Comparison of ENCODE assay signal across 17 cellular contexts in genomic region chr14:99853206-99853605, GRCh38. TPM values are rescaled to one million over a fixed set of nuclear protein-coding genes. Genes with fewer than 3 reads are reported as not detected.
A peak's percentile ranks its signal among the peaks of the same experiment; 100 is the strongest.
DNase-seq lines count a peak whose midpoint lies in the region; ATAC-seq, FAIRE-seq and TF ChIP-seq lines count a peak whose summit lies in the region.
"Had no signal": no experiment of that assay in that cellular context is flagged by ENCODE, and none has a peak within 500 bp of the region (broad histone marks: within the 10 kb centered on the region; RNA-seq: fewer than 3 reads in every experiment).

No MANE protein-coding gene starts in this region.

- H3K4me1 ChIP-seq in KMS-11 (ENCODE audit: low read depth, poor library complexity, severe bottlenecking) (peaks cover 16% of the 10 kb centered on the region), skeletal muscle satellite cell (ENCODE audit: control insufficient read depth, insufficient read depth, low read length) (peaks cover 11% of the 10 kb centered on the region)
- H3K4me1 ChIP-seq: foreskin keratinocyte had no signal

- H3K36me3 ChIP-seq in KMS-11 (ENCODE audit: insufficient read depth): no peaks in the 10 kb centered on the region
- H3K36me3 ChIP-seq in skeletal muscle satellite cell (ENCODE audit: insufficient read depth, low read length): peaks cover 13% of the 10 kb centered on the region
- H3K36me3 ChIP-seq: cardiac muscle cell, ovary had no signal

- ATAC-seq in esophagus mucosa: peak; percentile 49
- ATAC-seq in HG02981 (IDR thresholded peaks at IDR 0.05; ENCODE audit: unreplicated experiment): no peak
- ATAC-seq in GM19467 (IDR thresholded peaks at IDR 0.05; ENCODE audit: unreplicated experiment): no peak
- ATAC-seq: activated CD8-positive, alpha-beta memory T cell treated with anti-CD3 and anti-CD28 coated beads, Interleukin-2, amount 10 ng/mL, durations not matched to agents 7 days and 5 days; foreskin keratinocyte had no signal

- no peaks in the 10 kb centered on the region for H4K20me1 ChIP-seq in KMS-11 (ENCODE audit: insufficient read depth)

- H3K9me3 ChIP-seq in skeletal muscle satellite cell (replicated peaks; ENCODE audit: low read length): no peaks in the 10 kb centered on the region
- H3K9me3 ChIP-seq: ovary had no signal

- H3K79me2 ChIP-seq in KMS-11 (ENCODE audit: insufficient read depth, low read depth): no peaks in the 10 kb centered on the region

- no peaks in the 10 kb centered on the region for H3K27me3 ChIP-seq in KMS-11 (ENCODE audit: insufficient read depth, low read depth)
- no peaks in the 10 kb centered on the region for H3K27me3 ChIP-seq in skeletal muscle satellite cell (ENCODE audit: control insufficient read depth, insufficient read depth, low read length)
- H3K27me3 ChIP-seq: cardiac muscle cell, foreskin keratinocyte, ovary had no signal

- no peak overlapping the region for H2AFZ ChIP-seq in KMS-11 (ENCODE audit: low read depth)

- H3K9ac ChIP-seq in KMS-11: no peak overlapping the region
- no peak overlapping the region for H3K9ac ChIP-seq in skeletal muscle satellite cell (ENCODE audit: low read depth, low read length)

- H3K27ac ChIP-seq in KMS-11: no peak overlapping the region
- H3K27ac ChIP-seq: cardiac muscle cell, foreskin keratinocyte, ovary had no signal

- FAIRE-seq in D721Med (lab: Jason Lieb, UNC): no peak

- H3K4me2 ChIP-seq in KMS-11 (peak overlapping the region; percentile 22; the same call in 1 of the 2 replicates), skeletal muscle satellite cell (ENCODE audit: low read length) (peak overlapping the region; percentile 12)

- peak; percentile 66 for DNase-seq in activated effector memory CD4-positive, alpha-beta T cell treated with anti-CD3 and anti-CD28 coated beads, Interleukin-2, amount 50 U/mL, for 16 hours
- DNase-seq in activated effector memory CD4-positive, alpha-beta T cell treated with Interleukin-2 at 50 U/mL for 16 hours: no peak
- DNase-seq in D721Med (ENCODE audit: insufficient read length, low spot score): no peak
- DNase-seq: activated CD8-positive, alpha-beta memory T cell treated with anti-CD3 and anti-CD28 coated beads, Interleukin-2, amount 10 ng/mL, durations not matched to agents 7 days and 5 days; endodermal cell; foreskin keratinocyte; midbrain; NCI-H1417 treated with DMSO at 0.1 percent for 48 hours; NCI-H774; ovary; SIG-M5 had no signal

- H3K4me3 ChIP-seq in KMS-11 (IDR thresholded peaks at IDR 0.05; ENCODE audit: insufficient read depth, low read depth, low read length): no peak overlapping the region
- no peak overlapping the region for H3K4me3 ChIP-seq in skeletal muscle satellite cell (ENCODE audit: low read length)
- H3K4me3 ChIP-seq: cardiac muscle cell, ovary had no signal

- TF ChIP-seq CTCF in KMS-11 (conservative IDR thresholded peaks at IDR 0.05; ENCODE audit: low read depth, low read length) (no peak), D721Med (IDR thresholded peaks at IDR 0.05; ENCODE audit: insufficient read depth, missing control alignments) (no peak)

RNA-seq across cellular contexts. Expression of gene EML1, which starts 60.0 kb away (rescaled TPM):
- total RNA-seq in esophagus mucosa: 6.0 TPM
- 15.5 and 28.6 TPM in 2 replicates for total RNA-seq in skeletal muscle satellite cell (2012; rRNA removed)
- total RNA-seq: activated CD8-positive, alpha-beta memory T cell treated with anti-CD3 and anti-CD28 coated beads, Interleukin-2, amount 10 ng/mL, durations not matched to agents 7 days and 5 days had no signal
